ENCODE assay signal across 1 cellular context in the genomic region with DNA sequence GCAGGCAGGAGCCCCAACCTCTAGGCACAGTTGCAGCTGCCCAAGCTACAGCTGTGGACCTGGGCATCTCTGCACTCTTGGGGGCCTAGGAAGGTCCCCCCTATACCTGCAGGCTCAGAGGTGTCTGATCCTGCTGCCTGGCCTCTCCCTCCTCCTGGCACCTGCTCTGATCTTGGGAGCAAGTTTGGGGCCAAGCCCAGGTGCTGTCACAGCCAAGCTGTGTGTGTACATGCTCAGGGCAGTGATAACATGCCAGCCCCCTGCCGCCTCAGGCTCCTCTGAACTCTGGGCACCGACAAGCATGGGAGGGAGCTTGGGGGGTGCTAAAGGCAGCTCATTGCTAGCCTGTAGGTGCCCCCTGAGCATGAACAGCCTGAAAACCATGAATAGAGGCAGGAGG.
TF ChIP-seq lines count a peak whose summit lies in the region.

No MANE protein-coding gene starts in this region.

TF ChIP-seq in IMR-90, 13 proteins besides CTCF, POLR2A, EP300 and RAD21 (continued from another document):
- TF ChIP-seq, protein P1, sequence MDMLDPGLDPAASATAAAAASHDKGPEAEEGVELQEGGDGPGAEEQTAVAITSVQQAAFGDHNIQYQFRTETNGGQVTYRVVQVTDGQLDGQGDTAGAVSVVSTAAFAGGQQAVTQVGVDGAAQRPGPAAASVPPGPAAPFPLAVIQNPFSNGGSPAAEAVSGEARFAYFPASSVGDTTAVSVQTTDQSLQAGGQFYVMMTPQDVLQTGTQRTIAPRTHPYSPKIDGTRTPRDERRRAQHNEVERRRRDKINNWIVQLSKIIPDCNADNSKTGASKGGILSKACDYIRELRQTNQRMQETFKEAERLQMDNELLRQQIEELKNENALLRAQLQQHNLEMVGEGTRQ (IDR thresholded peaks at IDR 0.05; ENCODE audit: low read depth, low read length): no peak
- no peak for TF ChIP-seq CHD1 (IDR thresholded peaks at IDR 0.05; ENCODE audit: low read depth, low read length)
- no peak for TF ChIP-seq CEBPB (IDR thresholded peaks at IDR 0.05; ENCODE audit: low read depth, low read length)
